In genomic region chr11:36130401-36130800, GRCh38 we compare ENCODE assay signal across 1 cellular context.
TF ChIP-seq lines count a peak whose summit lies in the region.

No MANE protein-coding gene starts in this region.

TF ChIP-seq in K562, 482 proteins besides CTCF, POLR2A, EP300 and RAD21 (continued from another document):
- TF ChIP-seq ARID3A (IDR thresholded peaks at IDR 0.05; ENCODE audit: borderline replicate concordance, low read depth, low read length): no peak
